In genomic region chr6:11364971-11365397, GRCh38 we compare ENCODE assay signal across 8 cellular contexts.
DNase-seq lines count a peak whose midpoint lies in the region; TF ChIP-seq lines count a peak whose summit lies in the region.
"Had no signal": no experiment of that assay in that cellular context is flagged by ENCODE, and none has a peak within 500 bp of the region (broad histone marks: within the 10 kb centered on the region; RNA-seq: fewer than 3 reads in every experiment).

No MANE protein-coding gene starts in this region.

- peak overlapping the region; percentile 62 for H3K4me3 Mint-ChIP-seq in activated naive CD8-positive, alpha-beta T cell
- H3K4me3 Mint-ChIP-seq in nephron progenitor cell = no peak overlapping the region

- H3K27me3 Mint-ChIP-seq in activated naive CD8-positive, alpha-beta T cell = no peaks in the 10 kb centered on the region
- peaks cover 9% of the 10 kb centered on the region for H3K27me3 Mint-ChIP-seq in nephron progenitor cell (ENCODE audit: low read depth, poor library complexity)

- TF ChIP-seq POLR2A in suprapubic skin (IDR thresholded peaks at IDR 0.05) = no peak

- peak; percentile 60 to 82 for TF ChIP-seq RAD21 in liver (IDR thresholded peaks at IDR 0.05)

- H3K9ac ChIP-seq in liver (ENCODE audit: low read depth in 1 of 2, low read length in 2 of 2) = no peak overlapping the region

- no peaks in the 10 kb centered on the region for H3K36me3 ChIP-seq in liver (ENCODE audit: control insufficient read depth in 4 of 4, insufficient read depth in 3 of 4, low read depth in 1 of 4, low read length in 3 of 4)
- no peaks in the 10 kb centered on the region for H3K36me3 ChIP-seq in suprapubic skin

- peaks cover 92% of the 10 kb centered on the region for H3K4me1 Mint-ChIP-seq in activated naive CD8-positive, alpha-beta T cell (ENCODE audit: low read depth)
- H3K4me1 Mint-ChIP-seq in nephron progenitor cell = peaks cover 24% of the 10 kb centered on the region

- DNase-seq in dermis blood vessel endothelial cell (peak; percentile 97), suprapubic skin (ENCODE audit: low spot score in 2 of 2) (no peak), DMS53 (lab: John Stamatoyannopoulos, UW) (no peak), nephron progenitor cell (no peak), COLO829 (ENCODE audit: low spot score) (no peak)
- DNase-seq: NCI-H1105 treated with DMSO at 0.1 percent for 48 hours had no signal

- peaks cover 46% of the 10 kb centered on the region for H3K36me3 Mint-ChIP-seq in activated naive CD8-positive, alpha-beta T cell
- peaks cover 7% of the 10 kb centered on the region for H3K36me3 Mint-ChIP-seq in nephron progenitor cell (ENCODE audit: low read depth)

- H3K4me3 ChIP-seq in liver (ENCODE audit: low read depth in 1 of 3, low read length in 3 of 3) (no peak overlapping the region), suprapubic skin (no peak overlapping the region)

- TF ChIP-seq EP300 in suprapubic skin (IDR thresholded peaks at IDR 0.05) = peak; percentile 71

- H3K9me3 Mint-ChIP-seq in activated naive CD8-positive, alpha-beta T cell (ENCODE audit: low read depth) = peaks cover 5% of the 10 kb centered on the region
- H3K9me3 Mint-ChIP-seq in nephron progenitor cell = peaks cover 8% of the 10 kb centered on the region

- peaks cover 12 to 29% (median 22%) of the 10 kb centered on the region in 4 donors for H3K4me1 ChIP-seq in liver (ENCODE audit: control insufficient read depth in 4 of 4, insufficient read depth in 4 of 4, low read length in 3 of 4)
- peaks cover 6% of the 10 kb centered on the region for H3K4me1 ChIP-seq in suprapubic skin

- 41% methylated on average over 5 of the region's 5 CpGs for WGBS in liver
- WGBS in suprapubic skin = 81% methylated on average over 5 of the region's 5 CpGs

- TF ChIP-seq CTCF in liver (IDR thresholded peaks at IDR 0.05; ENCODE audit: low read depth, low read length, missing input control) (no peak), suprapubic skin (IDR thresholded peaks at IDR 0.05) (no peak), nephron progenitor cell (IDR thresholded peaks at IDR 0.05) (no peak)

- H3K27me3 ChIP-seq in liver (ENCODE audit: control insufficient read depth in 4 of 4, insufficient read depth in 4 of 4, low read length in 3 of 4) = no peaks in the 10 kb centered on the region
- no peaks in the 10 kb centered on the region for H3K27me3 ChIP-seq in suprapubic skin

- H3K27ac ChIP-seq in liver (ENCODE audit: low read depth in 1 of 2, low read length in 2 of 2) = peak overlapping the region; percentile 39 to 53
- H3K27ac ChIP-seq in suprapubic skin = peak overlapping the region; percentile 70

- peak overlapping the region; percentile 88 for H3K27ac Mint-ChIP-seq in activated naive CD8-positive, alpha-beta T cell
- H3K27ac Mint-ChIP-seq in nephron progenitor cell = no peak overlapping the region

- H3K9me3 ChIP-seq in liver (ENCODE audit: control insufficient read depth in 4 of 4, low read length in 3 of 4) = peaks cover 0 to 1% (median 0%) of the 10 kb centered on the region in 4 donors
- H3K9me3 ChIP-seq in suprapubic skin = no peaks in the 10 kb centered on the region

TF ChIP-seq in liver, 16 proteins besides CTCF, POLR2A, EP300 and RAD21:
- peak; percentile 93 for TF ChIP-seq NR2F2 (IDR thresholded peaks at IDR 0.05)
- peak; percentile 76 for TF ChIP-seq YY1 (IDR thresholded peaks at IDR 0.05)
- peak; percentile 52 to 84 for TF ChIP-seq EGR1 (IDR thresholded peaks at IDR 0.05; ENCODE audit: low read depth in 2 of 2)
- TF ChIP-seq JUND (IDR thresholded peaks at IDR 0.05) = peak; percentile 70 to 89
- peak; percentile 100 for TF ChIP-seq SP1 (IDR thresholded peaks at IDR 0.05)
- TF ChIP-seq, protein P1, sequence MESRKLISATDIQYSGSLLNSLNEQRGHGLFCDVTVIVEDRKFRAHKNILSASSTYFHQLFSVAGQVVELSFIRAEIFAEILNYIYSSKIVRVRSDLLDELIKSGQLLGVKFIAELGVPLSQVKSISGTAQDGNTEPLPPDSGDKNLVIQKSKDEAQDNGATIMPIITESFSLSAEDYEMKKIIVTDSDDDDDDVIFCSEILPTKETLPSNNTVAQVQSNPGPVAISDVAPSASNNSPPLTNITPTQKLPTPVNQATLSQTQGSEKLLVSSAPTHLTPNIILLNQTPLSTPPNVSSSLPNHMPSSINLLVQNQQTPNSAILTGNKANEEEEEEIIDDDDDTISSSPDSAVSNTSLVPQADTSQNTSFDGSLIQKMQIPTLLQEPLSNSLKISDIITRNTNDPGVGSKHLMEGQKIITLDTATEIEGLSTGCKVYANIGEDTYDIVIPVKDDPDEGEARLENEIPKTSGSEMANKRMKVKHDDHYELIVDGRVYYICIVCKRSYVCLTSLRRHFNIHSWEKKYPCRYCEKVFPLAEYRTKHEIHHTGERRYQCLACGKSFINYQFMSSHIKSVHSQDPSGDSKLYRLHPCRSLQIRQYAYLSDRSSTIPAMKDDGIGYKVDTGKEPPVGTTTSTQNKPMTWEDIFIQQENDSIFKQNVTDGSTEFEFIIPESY (IDR thresholded peaks at IDR 0.05) = peak; percentile 59
- TF ChIP-seq MAX (IDR thresholded peaks at IDR 0.05) = peak; percentile 66
- TF ChIP-seq ATF3 (IDR thresholded peaks at IDR 0.05) = peak; percentile 87
- TF ChIP-seq GABPA (IDR thresholded peaks at IDR 0.05 in 1 of 2, conservative IDR thresholded peaks at IDR 0.05 in 1 of 2) = no peak
- TF ChIP-seq FOXA2 (IDR thresholded peaks at IDR 0.05) = no peak
- TF ChIP-seq REST (IDR thresholded peaks at IDR 0.05) = peak; percentile 36
- peak; percentile 78 for TF ChIP-seq HNF4G (IDR thresholded peaks at IDR 0.05)
- TF ChIP-seq RXRA (IDR thresholded peaks at IDR 0.05) = peak; percentile 84 to 98
- TF ChIP-seq TAF1 (conservative IDR thresholded peaks at IDR 0.05) = peak; percentile 62
- TF ChIP-seq FOXA1 (IDR thresholded peaks at IDR 0.05) = peak; percentile 39
- peak; percentile 66 to 76 for TF ChIP-seq HNF4A (conservative IDR thresholded peaks at IDR 0.05)
